ENCODE assay signal across 1 cellular context in the genomic region with DNA sequence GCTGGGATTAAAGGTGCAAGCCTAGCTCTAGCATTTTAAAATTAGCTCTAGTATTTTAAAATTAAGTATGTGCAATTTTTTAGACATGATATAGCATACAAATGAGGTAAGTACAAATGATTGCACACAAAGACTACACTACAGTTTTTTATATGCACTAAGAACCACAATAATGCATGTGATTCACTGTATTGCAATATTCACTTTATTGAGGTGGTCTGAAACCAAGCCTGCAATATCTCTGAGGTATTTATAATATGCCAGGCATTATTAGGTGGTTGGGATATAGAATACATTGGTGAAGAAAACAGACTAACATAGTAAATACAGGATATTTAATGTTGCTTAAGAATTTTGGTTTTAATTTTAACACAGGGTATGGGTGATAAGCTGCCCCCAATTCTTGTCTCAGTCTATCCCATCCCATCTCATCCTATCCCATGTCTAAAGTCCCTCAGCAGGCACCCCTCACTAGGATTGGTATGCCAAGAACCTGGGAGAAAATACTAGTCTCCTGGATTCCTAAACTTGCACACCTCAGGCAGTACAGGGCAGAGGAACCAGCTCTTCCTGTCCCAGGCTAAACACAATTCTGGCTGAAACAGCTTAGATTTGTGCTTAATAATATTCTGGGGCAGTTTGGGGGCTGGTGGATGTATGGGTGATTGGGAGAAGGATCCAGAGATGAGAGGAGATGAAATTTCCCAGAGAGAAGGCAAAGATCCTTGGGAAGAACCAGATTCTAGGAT.
TF ChIP-seq lines count a peak whose summit lies in the region.

No MANE protein-coding gene starts in this region.

TF ChIP-seq in K562, 482 proteins besides CTCF, POLR2A, EP300 and RAD21:
- TF ChIP-seq, protein P1, sequence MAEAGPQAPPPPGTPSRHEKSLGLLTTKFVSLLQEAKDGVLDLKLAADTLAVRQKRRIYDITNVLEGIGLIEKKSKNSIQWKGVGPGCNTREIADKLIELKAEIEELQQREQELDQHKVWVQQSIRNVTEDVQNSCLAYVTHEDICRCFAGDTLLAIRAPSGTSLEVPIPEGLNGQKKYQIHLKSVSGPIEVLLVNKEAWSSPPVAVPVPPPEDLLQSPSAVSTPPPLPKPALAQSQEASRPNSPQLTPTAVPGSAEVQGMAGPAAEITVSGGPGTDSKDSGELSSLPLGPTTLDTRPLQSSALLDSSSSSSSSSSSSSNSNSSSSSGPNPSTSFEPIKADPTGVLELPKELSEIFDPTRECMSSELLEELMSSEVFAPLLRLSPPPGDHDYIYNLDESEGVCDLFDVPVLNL (CRISPR knock-in tag; IDR thresholded peaks at IDR 0.05; ENCODE audit: low read depth), result no peak
- no peak for TF ChIP-seq NR3C1 (CRISPR knock-in tag; IDR thresholded peaks at IDR 0.05)
- no peak for TF ChIP-seq TEAD2 (tag; IDR thresholded peaks at IDR 0.05)
- TF ChIP-seq JUND (IDR thresholded peaks at IDR 0.05; ENCODE audit: borderline replicate concordance, low read depth, low read length), result no peak
- TF ChIP-seq JUND (tag; IDR thresholded peaks at IDR 0.05; ENCODE audit: borderline replicate concordance, low read depth, low read length), result no peak
- no peak for TF ChIP-seq MTA3 (IDR thresholded peaks at IDR 0.05; ENCODE audit: borderline replicate concordance)
